ENCODE assay signal across 1 cellular context in the genomic region with DNA sequence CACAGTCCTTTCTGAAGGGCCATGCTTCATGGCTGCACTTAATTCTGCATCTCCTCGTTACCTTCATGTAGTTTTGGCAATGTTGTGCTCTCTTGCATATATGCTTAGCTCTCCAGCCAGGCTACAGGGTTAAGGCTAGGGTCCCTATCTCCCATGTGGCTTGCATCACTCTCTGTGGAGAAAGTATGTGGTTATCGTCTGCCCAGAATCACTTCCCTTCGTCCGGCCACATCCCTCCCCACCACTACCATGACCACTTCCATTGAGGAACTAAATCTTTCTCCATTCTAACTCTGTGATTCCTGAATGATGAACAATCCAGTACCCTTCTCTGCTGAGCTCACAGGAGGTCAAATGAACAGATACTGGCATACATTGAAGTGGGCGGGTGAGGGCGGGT.
TF ChIP-seq lines count a peak whose summit lies in the region.

No MANE protein-coding gene starts in this region.

TF ChIP-seq in GM12878, 131 proteins besides CTCF, POLR2A, EP300 and RAD21:
- TF ChIP-seq, protein P1, sequence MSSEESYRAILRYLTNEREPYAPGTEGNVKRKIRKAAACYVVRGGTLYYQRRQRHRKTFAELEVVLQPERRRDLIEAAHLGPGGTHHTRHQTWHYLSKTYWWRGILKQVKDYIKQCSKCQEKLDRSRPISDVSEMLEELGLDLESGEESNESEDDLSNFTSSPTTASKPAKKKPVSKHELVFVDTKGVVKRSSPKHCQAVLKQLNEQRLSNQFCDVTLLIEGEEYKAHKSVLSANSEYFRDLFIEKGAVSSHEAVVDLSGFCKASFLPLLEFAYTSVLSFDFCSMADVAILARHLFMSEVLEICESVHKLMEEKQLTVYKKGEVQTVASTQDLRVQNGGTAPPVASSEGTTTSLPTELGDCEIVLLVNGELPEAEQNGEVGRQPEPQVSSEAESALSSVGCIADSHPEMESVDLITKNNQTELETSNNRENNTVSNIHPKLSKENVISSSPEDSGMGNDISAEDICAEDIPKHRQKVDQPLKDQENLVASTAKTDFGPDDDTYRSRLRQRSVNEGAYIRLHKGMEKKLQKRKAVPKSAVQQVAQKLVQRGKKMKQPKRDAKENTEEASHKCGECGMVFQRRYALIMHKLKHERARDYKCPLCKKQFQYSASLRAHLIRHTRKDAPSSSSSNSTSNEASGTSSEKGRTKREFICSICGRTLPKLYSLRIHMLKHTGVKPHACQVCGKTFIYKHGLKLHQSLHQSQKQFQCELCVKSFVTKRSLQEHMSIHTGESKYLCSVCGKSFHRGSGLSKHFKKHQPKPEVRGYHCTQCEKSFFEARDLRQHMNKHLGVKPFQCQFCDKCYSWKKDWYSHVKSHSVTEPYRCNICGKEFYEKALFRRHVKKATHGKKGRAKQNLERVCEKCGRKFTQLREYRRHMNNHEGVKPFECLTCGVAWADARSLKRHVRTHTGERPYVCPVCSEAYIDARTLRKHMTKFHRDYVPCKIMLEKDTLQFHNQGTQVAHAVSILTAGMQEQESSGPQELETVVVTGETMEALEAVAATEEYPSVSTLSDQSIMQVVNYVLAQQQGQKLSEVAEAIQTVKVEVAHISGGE (CRISPR knock-in tag; IDR thresholded peaks at IDR 0.05), result no peak
- TF ChIP-seq BACH1 (IDR thresholded peaks at IDR 0.05; ENCODE audit: borderline replicate concordance), result no peak
- peak; percentile 70 for TF ChIP-seq RUNX3 (IDR thresholded peaks at IDR 0.05; ENCODE audit: low read length)
- TF ChIP-seq SUPT20H (IDR thresholded peaks at IDR 0.05; ENCODE audit: borderline replicate concordance, control insufficient read depth, low read depth, low read length), result no peak
- no peak for TF ChIP-seq ASH2L (IDR thresholded peaks at IDR 0.05; ENCODE audit: borderline replicate concordance, low read depth)
- TF ChIP-seq PAX5 (IDR thresholded peaks at IDR 0.05; ENCODE audit: borderline replicate concordance, low read depth, low read length), result 0 out of 2 replicates have a peak, but pooled peaks have one; percentile 26
- TF ChIP-seq, protein P2, sequence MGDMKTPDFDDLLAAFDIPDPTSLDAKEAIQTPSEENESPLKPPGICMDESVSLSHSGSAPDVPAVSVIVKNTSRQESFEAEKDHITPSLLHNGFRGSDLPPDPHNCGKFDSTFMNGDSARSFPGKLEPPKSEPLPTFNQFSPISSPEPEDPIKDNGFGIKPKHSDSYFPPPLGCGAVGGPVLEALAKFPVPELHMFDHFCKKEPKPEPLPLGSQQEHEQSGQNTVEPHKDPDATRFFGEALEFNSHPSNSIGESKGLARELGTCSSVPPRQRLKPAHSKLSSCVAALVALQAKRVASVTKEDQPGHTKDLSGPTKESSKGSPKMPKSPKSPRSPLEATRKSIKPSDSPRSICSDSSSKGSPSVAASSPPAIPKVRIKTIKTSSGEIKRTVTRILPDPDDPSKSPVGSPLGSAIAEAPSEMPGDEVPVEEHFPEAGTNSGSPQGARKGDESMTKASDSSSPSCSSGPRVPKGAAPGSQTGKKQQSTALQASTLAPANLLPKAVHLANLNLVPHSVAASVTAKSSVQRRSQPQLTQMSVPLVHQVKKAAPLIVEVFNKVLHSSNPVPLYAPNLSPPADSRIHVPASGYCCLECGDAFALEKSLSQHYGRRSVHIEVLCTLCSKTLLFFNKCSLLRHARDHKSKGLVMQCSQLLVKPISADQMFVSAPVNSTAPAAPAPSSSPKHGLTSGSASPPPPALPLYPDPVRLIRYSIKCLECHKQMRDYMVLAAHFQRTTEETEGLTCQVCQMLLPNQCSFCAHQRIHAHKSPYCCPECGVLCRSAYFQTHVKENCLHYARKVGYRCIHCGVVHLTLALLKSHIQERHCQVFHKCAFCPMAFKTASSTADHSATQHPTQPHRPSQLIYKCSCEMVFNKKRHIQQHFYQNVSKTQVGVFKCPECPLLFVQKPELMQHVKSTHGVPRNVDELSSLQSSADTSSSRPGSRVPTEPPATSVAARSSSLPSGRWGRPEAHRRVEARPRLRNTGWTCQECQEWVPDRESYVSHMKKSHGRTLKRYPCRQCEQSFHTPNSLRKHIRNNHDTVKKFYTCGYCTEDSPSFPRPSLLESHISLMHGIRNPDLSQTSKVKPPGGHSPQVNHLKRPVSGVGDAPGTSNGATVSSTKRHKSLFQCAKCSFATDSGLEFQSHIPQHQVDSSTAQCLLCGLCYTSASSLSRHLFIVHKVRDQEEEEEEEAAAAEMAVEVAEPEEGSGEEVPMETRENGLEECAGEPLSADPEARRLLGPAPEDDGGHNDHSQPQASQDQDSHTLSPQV (IDR thresholded peaks at IDR 0.05), result no peak
- no peak for TF ChIP-seq HCFC1 (IDR thresholded peaks at IDR 0.05; ENCODE audit: low read length)
- TF ChIP-seq CHD2 (IDR thresholded peaks at IDR 0.05; ENCODE audit: borderline replicate concordance, low read depth, low read length), result no peak
- TF ChIP-seq SPI1 (IDR thresholded peaks at IDR 0.05; ENCODE audit: borderline replicate concordance, insufficient read depth, low read depth, low read length), result peak; percentile 52; the same call in 1 of the 2 replicates
